Comparison of ENCODE assay signal across 1 cellular context in the genomic region with DNA sequence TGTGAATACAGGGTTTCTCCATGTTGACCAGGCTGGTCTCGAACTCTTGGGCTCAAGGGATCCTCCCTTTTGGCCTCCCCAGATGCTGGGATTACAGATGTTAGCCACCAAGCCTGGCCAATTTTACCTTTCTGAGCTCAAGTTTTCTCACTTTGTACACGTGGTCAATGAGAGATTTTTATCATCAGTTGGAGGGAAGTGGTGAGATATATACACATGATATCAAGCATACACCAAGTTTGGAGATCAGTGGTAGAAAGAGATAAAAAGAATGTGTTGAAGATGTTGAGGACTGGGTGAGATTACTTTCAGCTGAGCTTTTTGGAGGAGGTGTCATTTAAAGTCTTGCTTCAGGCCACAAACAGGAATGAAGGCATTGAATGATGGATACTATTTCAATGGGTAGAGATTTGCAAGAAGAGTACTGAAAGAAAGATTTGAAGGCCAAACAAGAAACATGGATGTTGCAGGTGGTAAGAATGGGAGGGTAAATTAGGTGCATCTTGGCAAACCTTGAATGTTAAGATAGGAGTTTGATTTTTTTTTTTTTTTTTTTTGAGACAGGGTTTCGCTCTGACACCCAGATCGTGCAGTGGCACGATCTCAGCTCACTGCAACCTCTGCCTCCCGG.
TF ChIP-seq lines count a peak whose summit lies in the region.

No MANE protein-coding gene starts in this region.

TF ChIP-seq in HepG2, 621 proteins besides CTCF, POLR2A, EP300 and RAD21:
- TF ChIP-seq MZF1 (CRISPR knock-in tag; IDR thresholded peaks at IDR 0.05; ENCODE audit: borderline replicate concordance) (no peak), XRCC5 (optimal IDR thresholded peaks at IDR 0.05; ENCODE audit: low read length) (no peak), PITX1 (CRISPR knock-in tag; IDR thresholded peaks at IDR 0.05) (no peak), ZNF331 (CRISPR knock-in tag; IDR thresholded peaks at IDR 0.05) (no peak), NAIF1 (CRISPR knock-in tag; IDR thresholded peaks at IDR 0.05; ENCODE audit: borderline replicate concordance) (no peak), ZNF839 (CRISPR knock-in tag; IDR thresholded peaks at IDR 0.05; ENCODE audit: borderline replicate concordance) (no peak), HDAC1 (CRISPR knock-in tag; IDR thresholded peaks at IDR 0.05) (no peak), BCL6 (CRISPR knock-in tag; IDR thresholded peaks at IDR 0.05) (no peak), MBNL3 (CRISPR knock-in tag; conservative IDR thresholded peaks at IDR 0.05) (no peak), FOXK2 (IDR thresholded peaks at IDR 0.05) (no peak), ZNF510 (CRISPR knock-in tag; IDR thresholded peaks at IDR 0.05; ENCODE audit: low read depth) (no peak), ZNF619 (CRISPR knock-in tag; IDR thresholded peaks at IDR 0.05) (no peak), NPAS2 (CRISPR knock-in tag; IDR thresholded peaks at IDR 0.05; ENCODE audit: borderline replicate concordance) (no peak), HOXA7 (CRISPR knock-in tag; IDR thresholded peaks at IDR 0.05) (no peak), SIN3A (IDR thresholded peaks at IDR 0.05; ENCODE audit: borderline replicate concordance, low read depth, low read length) (no peak)
- TF ChIP-seq, protein P1, sequence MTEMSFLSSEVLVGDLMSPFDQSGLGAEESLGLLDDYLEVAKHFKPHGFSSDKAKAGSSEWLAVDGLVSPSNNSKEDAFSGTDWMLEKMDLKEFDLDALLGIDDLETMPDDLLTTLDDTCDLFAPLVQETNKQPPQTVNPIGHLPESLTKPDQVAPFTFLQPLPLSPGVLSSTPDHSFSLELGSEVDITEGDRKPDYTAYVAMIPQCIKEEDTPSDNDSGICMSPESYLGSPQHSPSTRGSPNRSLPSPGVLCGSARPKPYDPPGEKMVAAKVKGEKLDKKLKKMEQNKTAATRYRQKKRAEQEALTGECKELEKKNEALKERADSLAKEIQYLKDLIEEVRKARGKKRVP (CRISPR knock-in tag; IDR thresholded peaks at IDR 0.05), result no peak
TF ChIP-seq in HepG2: peak in this region for 0.
